ENCODE assay signal across 19 cellular contexts in genomic region chr6:96124778-96125177, GRCh38.
A peak's percentile ranks its signal among the peaks of the same experiment; 100 is the strongest.
DNase-seq lines count a peak whose midpoint lies in the region; ATAC-seq and TF ChIP-seq lines count a peak whose summit lies in the region.
"Had no signal": no experiment of that assay in that cellular context is flagged by ENCODE, and none has a peak within 500 bp of the region (broad histone marks: within the 10 kb centered on the region; RNA-seq: fewer than 3 reads in every experiment).

No MANE protein-coding gene starts in this region.

- H3K27me3 Mint-ChIP-seq in GM23338 (ENCODE audit: insufficient read depth, low read depth, poor library complexity), result no peaks in the 10 kb centered on the region
- H3K27me3 Mint-ChIP-seq in activated CD8-positive, alpha-beta T cell treated with anti-CD3 and anti-CD28 coated beads for 36 hours, result no peaks in the 10 kb centered on the region

- peaks cover 17% of the 10 kb centered on the region for H3K4me1 Mint-ChIP-seq in GM23338
- no peaks in the 10 kb centered on the region for H3K4me1 Mint-ChIP-seq in activated CD8-positive, alpha-beta T cell treated with anti-CD3 and anti-CD28 coated beads for 36 hours (ENCODE audit: low read depth)
- no peaks in the 10 kb centered on the region for H3K4me1 Mint-ChIP-seq in stimulated activated effector memory CD8-positive, alpha-beta T cell treated with anti-CD3 and anti-CD28 coated beads, Interleukin-12 subunit alpha, Interleukin-12 subunit beta, amount 100 ng/mL, for 72 hours

- H4K20me1 ChIP-seq in GM23338 (replicated peaks; ENCODE audit: insufficient read depth), result no peaks in the 10 kb centered on the region

- H3K27ac Mint-ChIP-seq in GM23338, result peak overlapping the region; percentile 75
- no peak overlapping the region for H3K27ac Mint-ChIP-seq in activated CD8-positive, alpha-beta T cell treated with anti-CD3 and anti-CD28 coated beads for 36 hours
- H3K27ac Mint-ChIP-seq in stimulated activated effector memory CD8-positive, alpha-beta T cell treated with anti-CD3 and anti-CD28 coated beads, Interleukin-12 subunit alpha, Interleukin-12 subunit beta, amount 100 ng/mL, for 72 hours, result no peak overlapping the region

- H2AFZ ChIP-seq in GM23338, result no peak overlapping the region

- POLR2A ChIA-PET in activated CD8-positive, alpha-beta T cell treated with anti-CD3 and anti-CD28 coated beads for 36 hours (lab: Charles Lee), result no interaction called here

- ATAC-seq in GM23338 (no peak), GM18909 (IDR thresholded peaks at IDR 0.05; ENCODE audit: poor library complexity, unreplicated experiment) (no peak)
- ATAC-seq in activated CD8-positive, alpha-beta T cell treated with anti-CD3 and anti-CD28 coated beads for 36 hours, result no peak
- no peak for ATAC-seq in stimulated activated effector memory CD8-positive, alpha-beta T cell treated with anti-CD3 and anti-CD28 coated beads, Interleukin-12 subunit alpha, Interleukin-12 subunit beta, amount 100 ng/mL, for 72 hours
- ATAC-seq: A549 had no signal

- CTCF ChIA-PET in activated CD8-positive, alpha-beta T cell treated with anti-CD3 and anti-CD28 coated beads for 36 hours (lab: Charles Lee), result interaction anchor here (1.0 kb wide), 1 partner anchor 68 kb away, joined by 3 read pairs; no protein-coding TSS in a partner anchor

- H3F3A ChIP-seq in GM23338 (replicated peaks; ENCODE audit: low read depth), result no peaks in the 10 kb centered on the region

- H3K9me3 Mint-ChIP-seq in GM23338, result peaks cover 4% of the 10 kb centered on the region; the same call in 1 of the 3 replicates
- H3K9me3 Mint-ChIP-seq in activated CD8-positive, alpha-beta T cell treated with anti-CD3 and anti-CD28 coated beads for 36 hours, result no peaks in the 10 kb centered on the region
- H3K9me3 Mint-ChIP-seq in stimulated activated effector memory CD8-positive, alpha-beta T cell treated with anti-CD3 and anti-CD28 coated beads, Interleukin-12 subunit alpha, Interleukin-12 subunit beta, amount 100 ng/mL, for 72 hours, result peaks cover 4% of the 10 kb centered on the region

- no peak overlapping the region for H3K4me2 ChIP-seq in GM23338
- H3K4me2 ChIP-seq: A549 had no signal

- TF ChIP-seq CTCF in GM23338 (conservative IDR thresholded peaks at IDR 0.05; ENCODE audit: low read depth in 2 of 2) (no peak), epithelial cell of proximal tubule (conservative IDR thresholded peaks at IDR 0.05; ENCODE audit: low read depth, low read length) (no peak)
- no peak for TF ChIP-seq CTCF in activated CD8-positive, alpha-beta T cell treated with anti-CD3 and anti-CD28 coated beads for 36 hours (IDR thresholded peaks at IDR 0.05)

- H3K36me3 ChIP-seq in GM23338 (ENCODE audit: insufficient read depth), result no peaks in the 10 kb centered on the region; the same call in 1 of the 2 replicates
- H3K36me3 ChIP-seq: MG63, SJSA1 had no signal

- peaks cover 8% of the 10 kb centered on the region; the same call in 2 of the 3 replicates for H3K36me3 Mint-ChIP-seq in GM23338 (ENCODE audit: low read depth)
- no peaks in the 10 kb centered on the region for H3K36me3 Mint-ChIP-seq in activated CD8-positive, alpha-beta T cell treated with anti-CD3 and anti-CD28 coated beads for 36 hours (ENCODE audit: low read depth)
- H3K36me3 Mint-ChIP-seq in stimulated activated effector memory CD8-positive, alpha-beta T cell treated with anti-CD3 and anti-CD28 coated beads, Interleukin-12 subunit alpha, Interleukin-12 subunit beta, amount 100 ng/mL, for 72 hours, result no peaks in the 10 kb centered on the region

- H3K27ac ChIP-seq in GM23338 (ENCODE audit: low read depth), result no peak overlapping the region
- H3K27ac ChIP-seq: A549, SJSA1 had no signal

- H3K4me3 Mint-ChIP-seq in GM23338, result no peak overlapping the region
- H3K4me3 Mint-ChIP-seq in activated CD8-positive, alpha-beta T cell treated with anti-CD3 and anti-CD28 coated beads for 36 hours, result no peak overlapping the region
- no peak overlapping the region for H3K4me3 Mint-ChIP-seq in stimulated activated effector memory CD8-positive, alpha-beta T cell treated with anti-CD3 and anti-CD28 coated beads, Interleukin-12 subunit alpha, Interleukin-12 subunit beta, amount 100 ng/mL, for 72 hours

- H3K4me3 ChIP-seq in GM23338 (no peak overlapping the region), epithelial cell of proximal tubule (ENCODE audit: low read depth, low read length) (no peak overlapping the region)
- H3K4me3 ChIP-seq: A549, MG63, SJSA1 had no signal

- intact Hi-C loops in activated CD8-positive, alpha-beta T cell treated with anti-CD3 and anti-CD28 coated beads for 36 hours (cut with micrococcal nuclease), result no loop called here

- H3K9me2 ChIP-seq in GM23338 (ENCODE audit: insufficient read depth), result no peaks in the 10 kb centered on the region

- H3K27me3 ChIP-seq in GM23338 (ENCODE audit: insufficient read depth), result no peaks in the 10 kb centered on the region
- H3K27me3 ChIP-seq: MG63, SJSA1 had no signal

- DNase-seq in GM23338 (ENCODE audit: low spot score), result no peak
- DNase-seq in RKO (ENCODE audit: low spot score), result peak; percentile 16
- peak; percentile 20 for DNase-seq in epithelial cell of proximal tubule (ENCODE audit: low read depth)
- DNase-seq in putamen (ENCODE audit: low spot score), result peak; percentile 48
- DNase-seq in LoVo (ENCODE audit: low spot score), result no peak
- no peak for DNase-seq in activated CD8-positive, alpha-beta T cell treated with anti-CD3 and anti-CD28 coated beads for 36 hours
- no peak for DNase-seq in stimulated activated effector memory CD8-positive, alpha-beta T cell treated with anti-CD3 and anti-CD28 coated beads, Interleukin-12 subunit alpha, Interleukin-12 subunit beta, amount 100 ng/mL, for 72 hours (ENCODE audit: low spot score in 2 of 2)
- DNase-seq: Calu3, GOT3, KG1, MG63, NCI-H1092 treated with DMSO at 0.1 percent for 48 hours, NCI-H1694 treated with DMSO at 0.1 percent for 48 hours, NCI-H446 treated with DMSO at 0.1 percent for 48 hours, NCI-H82, RPMI8226 had no signal

- H3K4me1 ChIP-seq in GM23338 (ENCODE audit: insufficient read depth), result no peaks in the 10 kb centered on the region
- H3K4me1 ChIP-seq: A549, SJSA1 had no signal

- H3K79me2 ChIP-seq in GM23338 (replicated peaks; ENCODE audit: insufficient read depth), result no peaks in the 10 kb centered on the region

TF ChIP-seq in GM23338, 12 proteins besides CTCF, POLR2A, EP300 and RAD21 (continues in another document):
- TF ChIP-seq NANOG (IDR thresholded peaks at IDR 0.05; ENCODE audit: borderline replicate concordance), result no peak
- no peak for TF ChIP-seq ZNF114 (CRISPR knock-in tag; IDR thresholded peaks at IDR 0.05)
- TF ChIP-seq ZNF462 (CRISPR knock-in tag; IDR thresholded peaks at IDR 0.05), result no peak
- no peak for TF ChIP-seq EZH2 (IDR thresholded peaks at IDR 0.05; ENCODE audit: low read depth, unreplicated experiment)

Comparison
In these comparisons a context has a peak if more than half of its experiments do, and no peak if none do; other contexts are left out.
1. DNase-seq: peak in RKO (single experiment), epithelial cell of proximal tubule (single experiment) and putamen (single experiment); none in GM23338 (single experiment), LoVo (single experiment), activated CD8-positive, alpha-beta T cell treated with anti-CD3 and anti-CD28 coated beads for 36 hours (single experiment) and stimulated activated effector memory CD8-positive, alpha-beta T cell treated with anti-CD3 and anti-CD28 coated beads, Interleukin-12 subunit alpha, Interleukin-12 subunit beta, amount 100 ng/mL, for 72 hours (0 of 2).